17 cellular contexts compared by ENCODE assay signal in genomic region chr20:45765980-45766379, GRCh38. TPM values are rescaled to one million over a fixed set of nuclear protein-coding genes. Genes with fewer than 3 reads are reported as not detected.
"Had no signal": no experiment of that assay in that cellular context is flagged by ENCODE, and none has a peak within 500 bp of the region (broad histone marks: within the 10 kb centered on the region; RNA-seq: fewer than 3 reads in every experiment).

No MANE protein-coding gene starts in this region.

- H3K27me3 ChIP-seq: esophagus muscularis mucosa had no signal

- H3K27ac ChIP-seq: esophagus muscularis mucosa, WERI-Rb-1 had no signal

- H3K4me3 ChIP-seq: esophagus muscularis mucosa had no signal

- ATAC-seq: activated CD4-positive, alpha-beta T cell treated with anti-CD3 and anti-CD28 coated beads for 36 hours; activated CD8-positive, alpha-beta T cell treated with anti-CD3 and anti-CD28 coated beads for 36 hours; activated naive CD4-positive, alpha-beta T cell treated with anti-CD3 and anti-CD28 coated beads, Interleukin-2, amount 50 U/mL, for 72 hours; activated T-cell treated with anti-CD3 and anti-CD28 coated beads, Interleukin-2, amount 50 U/mL, for 4 hours; stimulated activated naive CD8-positive, alpha-beta T cell treated with anti-CD3 and anti-CD28 coated beads, Interleukin-15, Interleukin-2, amounts not matched to agents 100 U/mL and 50 U/mL, for 24 hours had no signal

- H3K36me3 ChIP-seq: esophagus muscularis mucosa, WERI-Rb-1 had no signal

- H3K9me3 ChIP-seq: esophagus muscularis mucosa had no signal

- DNase-seq: activated CD4-positive, alpha-beta T cell treated with anti-CD3 and anti-CD28 coated beads for 36 hours; activated CD8-positive, alpha-beta T cell treated with anti-CD3 and anti-CD28 coated beads for 36 hours; activated effector memory CD4-positive, alpha-beta T cell treated with Interleukin-2 at 50 U/mL for 16 hours; activated T-cell treated with anti-CD3 and anti-CD28 coated beads, Interleukin-2, amount 50 U/mL, for 4 hours; caudate nucleus; kidney glomerular epithelial cell; occipital lobe; stimulated activated CD4-positive, alpha-beta T cell treated with anti-CD3 and anti-CD28 coated beads, Interleukin-2, amount 100 ng/mL, for 48 hours; stimulated activated naive CD8-positive, alpha-beta T cell treated with anti-CD3 and anti-CD28 coated beads, Interleukin-15, Interleukin-2, amounts not matched to agents 100 U/mL and 50 U/mL, for 24 hours; trophoblast cell; WERI-Rb-1 had no signal

- H3K9me3 Mint-ChIP-seq: activated CD8-positive, alpha-beta T cell treated with anti-CD3 and anti-CD28 coated beads for 36 hours; activated naive CD4-positive, alpha-beta T cell treated with anti-CD3 and anti-CD28 coated beads, Interleukin-2, amount 50 U/mL, for 72 hours; activated T-cell treated with anti-CD3 and anti-CD28 coated beads, Interleukin-2, amount 50 U/mL, for 4 hours; nephron had no signal

- H3K36me3 Mint-ChIP-seq: activated naive CD4-positive, alpha-beta T cell treated with anti-CD3 and anti-CD28 coated beads, Interleukin-2, amount 50 U/mL, for 72 hours had no signal

- H3K27ac Mint-ChIP-seq: activated CD4-positive, alpha-beta T cell treated with anti-CD3 and anti-CD28 coated beads for 36 hours; activated CD8-positive, alpha-beta T cell treated with anti-CD3 and anti-CD28 coated beads for 36 hours; activated naive CD4-positive, alpha-beta T cell treated with anti-CD3 and anti-CD28 coated beads, Interleukin-2, amount 50 U/mL, for 72 hours; nephron had no signal

- H3K4me3 Mint-ChIP-seq: activated CD4-positive, alpha-beta T cell treated with anti-CD3 and anti-CD28 coated beads for 36 hours; activated CD8-positive, alpha-beta T cell treated with anti-CD3 and anti-CD28 coated beads for 36 hours; activated T-cell treated with anti-CD3 and anti-CD28 coated beads, Interleukin-2, amount 50 U/mL, for 4 hours; nephron had no signal

RNA-seq across cellular contexts. Expression of gene WFDC3, which starts 25.7 kb away (rescaled TPM):
- total RNA-seq: activated CD4-positive, alpha-beta T cell treated with anti-CD3 and anti-CD28 coated beads for 36 hours; activated T-cell treated with anti-CD3 and anti-CD28 coated beads, Interleukin-2, amount 50 U/mL, for 4 hours; occipital lobe; skeletal muscle tissue had no signal

RNA-seq across cellular contexts. Expression of gene SPINT4, which starts 43.8 kb away (rescaled TPM):
- total RNA-seq: activated CD4-positive, alpha-beta T cell treated with anti-CD3 and anti-CD28 coated beads for 36 hours; activated CD8-positive, alpha-beta T cell treated with anti-CD3 and anti-CD28 coated beads for 36 hours; activated naive CD4-positive, alpha-beta T cell treated with anti-CD3 and anti-CD28 coated beads, Interleukin-2, amount 50 U/mL, for 72 hours; activated T-cell treated with anti-CD3 and anti-CD28 coated beads, Interleukin-2, amount 50 U/mL, for 4 hours; esophagus muscularis mucosa; lower leg skin; occipital lobe; posterior vena cava; skeletal muscle tissue had no signal
